In the genomic region with DNA sequence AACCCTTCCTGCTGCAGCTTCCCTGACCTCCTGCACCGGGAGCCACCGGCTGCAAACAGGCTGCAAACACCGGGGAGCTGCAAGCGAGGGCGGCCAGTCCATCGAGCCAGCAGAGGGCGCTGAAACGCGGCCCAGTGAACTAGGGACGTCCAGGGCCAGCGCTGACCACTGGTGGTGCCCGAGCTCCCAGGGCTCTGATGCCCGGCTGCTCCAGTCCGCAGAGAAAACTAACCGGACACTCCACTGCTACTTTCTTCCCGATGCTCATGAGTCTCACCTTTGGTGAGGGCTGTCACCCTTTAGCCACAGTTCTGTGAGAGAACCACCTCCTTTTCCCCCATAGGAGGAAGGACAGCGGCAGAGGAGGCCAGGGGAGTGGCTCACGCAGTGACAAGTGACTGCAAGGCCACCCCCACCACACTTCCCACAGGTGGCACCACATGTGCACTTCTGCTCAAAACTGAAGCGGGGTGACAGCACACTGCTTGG, we compare ENCODE assay signal across 1 cellular context.
TF ChIP-seq lines count a peak whose summit lies in the region.

No MANE protein-coding gene starts in this region.

TF ChIP-seq in HepG2, 621 proteins besides CTCF, POLR2A, EP300 and RAD21 (continued from another document and continues in another):
- TF ChIP-seq, protein P1, sequence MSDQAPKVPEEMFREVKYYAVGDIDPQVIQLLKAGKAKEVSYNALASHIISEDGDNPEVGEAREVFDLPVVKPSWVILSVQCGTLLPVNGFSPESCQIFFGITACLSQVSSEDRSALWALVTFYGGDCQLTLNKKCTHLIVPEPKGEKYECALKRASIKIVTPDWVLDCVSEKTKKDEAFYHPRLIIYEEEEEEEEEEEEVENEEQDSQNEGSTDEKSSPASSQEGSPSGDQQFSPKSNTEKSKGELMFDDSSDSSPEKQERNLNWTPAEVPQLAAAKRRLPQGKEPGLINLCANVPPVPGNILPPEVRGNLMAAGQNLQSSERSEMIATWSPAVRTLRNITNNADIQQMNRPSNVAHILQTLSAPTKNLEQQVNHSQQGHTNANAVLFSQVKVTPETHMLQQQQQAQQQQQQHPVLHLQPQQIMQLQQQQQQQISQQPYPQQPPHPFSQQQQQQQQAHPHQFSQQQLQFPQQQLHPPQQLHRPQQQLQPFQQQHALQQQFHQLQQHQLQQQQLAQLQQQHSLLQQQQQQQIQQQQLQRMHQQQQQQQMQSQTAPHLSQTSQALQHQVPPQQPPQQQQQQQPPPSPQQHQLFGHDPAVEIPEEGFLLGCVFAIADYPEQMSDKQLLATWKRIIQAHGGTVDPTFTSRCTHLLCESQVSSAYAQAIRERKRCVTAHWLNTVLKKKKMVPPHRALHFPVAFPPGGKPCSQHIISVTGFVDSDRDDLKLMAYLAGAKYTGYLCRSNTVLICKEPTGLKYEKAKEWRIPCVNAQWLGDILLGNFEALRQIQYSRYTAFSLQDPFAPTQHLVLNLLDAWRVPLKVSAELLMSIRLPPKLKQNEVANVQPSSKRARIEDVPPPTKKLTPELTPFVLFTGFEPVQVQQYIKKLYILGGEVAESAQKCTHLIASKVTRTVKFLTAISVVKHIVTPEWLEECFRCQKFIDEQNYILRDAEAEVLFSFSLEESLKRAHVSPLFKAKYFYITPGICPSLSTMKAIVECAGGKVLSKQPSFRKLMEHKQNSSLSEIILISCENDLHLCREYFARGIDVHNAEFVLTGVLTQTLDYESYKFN (CRISPR knock-in tag; conservative IDR thresholded peaks at IDR 0.05): no peak
- TF ChIP-seq ZNF577 (CRISPR knock-in tag; IDR thresholded peaks at IDR 0.05; ENCODE audit: borderline replicate concordance, low read depth): no peak
- TF ChIP-seq ZBTB3 (CRISPR knock-in tag; IDR thresholded peaks at IDR 0.05; ENCODE audit: borderline replicate concordance, low read depth): no peak
- TF ChIP-seq, protein P2, sequence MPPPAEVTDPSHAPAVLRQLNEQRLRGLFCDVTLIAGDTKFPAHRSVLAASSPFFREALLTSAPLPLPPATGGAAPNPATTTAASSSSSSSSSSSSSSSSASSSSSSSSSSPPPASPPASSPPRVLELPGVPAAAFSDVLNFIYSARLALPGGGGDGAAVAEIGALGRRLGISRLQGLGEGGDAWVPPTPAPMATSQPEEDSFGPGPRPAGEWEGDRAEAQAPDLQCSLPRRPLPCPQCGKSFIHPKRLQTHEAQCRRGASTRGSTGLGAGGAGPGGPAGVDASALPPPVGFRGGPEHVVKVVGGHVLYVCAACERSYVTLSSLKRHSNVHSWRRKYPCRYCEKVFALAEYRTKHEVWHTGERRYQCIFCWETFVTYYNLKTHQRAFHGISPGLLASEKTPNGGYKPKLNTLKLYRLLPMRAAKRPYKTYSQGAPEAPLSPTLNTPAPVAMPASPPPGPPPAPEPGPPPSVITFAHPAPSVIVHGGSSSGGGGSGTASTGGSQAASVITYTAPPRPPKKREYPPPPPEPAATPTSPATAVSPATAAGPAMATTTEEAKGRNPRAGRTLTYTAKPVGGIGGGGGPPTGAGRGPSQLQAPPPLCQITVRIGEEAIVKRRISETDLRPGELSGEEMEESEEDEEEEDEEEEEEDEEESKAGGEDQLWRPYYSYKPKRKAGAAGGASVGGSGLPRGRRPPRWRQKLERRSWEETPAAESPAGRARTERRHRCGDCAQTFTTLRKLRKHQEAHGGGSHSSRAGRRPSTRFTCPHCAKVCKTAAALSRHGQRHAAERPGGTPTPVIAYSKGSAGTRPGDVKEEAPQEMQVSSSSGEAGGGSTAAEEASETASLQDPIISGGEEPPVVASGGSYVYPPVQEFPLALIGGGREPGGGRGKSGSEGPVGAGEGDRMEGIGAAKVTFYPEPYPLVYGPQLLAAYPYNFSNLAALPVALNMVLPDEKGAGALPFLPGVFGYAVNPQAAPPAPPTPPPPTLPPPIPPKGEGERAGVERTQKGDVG (CRISPR knock-in tag; IDR thresholded peaks at IDR 0.05; ENCODE audit: borderline replicate concordance): 0 out of 2 replicates have a peak, but pooled peaks have one; percentile 38
- TF ChIP-seq THAP11 (CRISPR knock-in tag; IDR thresholded peaks at IDR 0.05): peak; percentile 42; the same call in 1 of the 2 replicates
- no peak for TF ChIP-seq TEAD3 (CRISPR knock-in tag; optimal IDR thresholded peaks at IDR 0.05; ENCODE audit: borderline replicate concordance)
- TF ChIP-seq ZNF264 (CRISPR knock-in tag; IDR thresholded peaks at IDR 0.05): no peak
- TF ChIP-seq, protein P3, sequence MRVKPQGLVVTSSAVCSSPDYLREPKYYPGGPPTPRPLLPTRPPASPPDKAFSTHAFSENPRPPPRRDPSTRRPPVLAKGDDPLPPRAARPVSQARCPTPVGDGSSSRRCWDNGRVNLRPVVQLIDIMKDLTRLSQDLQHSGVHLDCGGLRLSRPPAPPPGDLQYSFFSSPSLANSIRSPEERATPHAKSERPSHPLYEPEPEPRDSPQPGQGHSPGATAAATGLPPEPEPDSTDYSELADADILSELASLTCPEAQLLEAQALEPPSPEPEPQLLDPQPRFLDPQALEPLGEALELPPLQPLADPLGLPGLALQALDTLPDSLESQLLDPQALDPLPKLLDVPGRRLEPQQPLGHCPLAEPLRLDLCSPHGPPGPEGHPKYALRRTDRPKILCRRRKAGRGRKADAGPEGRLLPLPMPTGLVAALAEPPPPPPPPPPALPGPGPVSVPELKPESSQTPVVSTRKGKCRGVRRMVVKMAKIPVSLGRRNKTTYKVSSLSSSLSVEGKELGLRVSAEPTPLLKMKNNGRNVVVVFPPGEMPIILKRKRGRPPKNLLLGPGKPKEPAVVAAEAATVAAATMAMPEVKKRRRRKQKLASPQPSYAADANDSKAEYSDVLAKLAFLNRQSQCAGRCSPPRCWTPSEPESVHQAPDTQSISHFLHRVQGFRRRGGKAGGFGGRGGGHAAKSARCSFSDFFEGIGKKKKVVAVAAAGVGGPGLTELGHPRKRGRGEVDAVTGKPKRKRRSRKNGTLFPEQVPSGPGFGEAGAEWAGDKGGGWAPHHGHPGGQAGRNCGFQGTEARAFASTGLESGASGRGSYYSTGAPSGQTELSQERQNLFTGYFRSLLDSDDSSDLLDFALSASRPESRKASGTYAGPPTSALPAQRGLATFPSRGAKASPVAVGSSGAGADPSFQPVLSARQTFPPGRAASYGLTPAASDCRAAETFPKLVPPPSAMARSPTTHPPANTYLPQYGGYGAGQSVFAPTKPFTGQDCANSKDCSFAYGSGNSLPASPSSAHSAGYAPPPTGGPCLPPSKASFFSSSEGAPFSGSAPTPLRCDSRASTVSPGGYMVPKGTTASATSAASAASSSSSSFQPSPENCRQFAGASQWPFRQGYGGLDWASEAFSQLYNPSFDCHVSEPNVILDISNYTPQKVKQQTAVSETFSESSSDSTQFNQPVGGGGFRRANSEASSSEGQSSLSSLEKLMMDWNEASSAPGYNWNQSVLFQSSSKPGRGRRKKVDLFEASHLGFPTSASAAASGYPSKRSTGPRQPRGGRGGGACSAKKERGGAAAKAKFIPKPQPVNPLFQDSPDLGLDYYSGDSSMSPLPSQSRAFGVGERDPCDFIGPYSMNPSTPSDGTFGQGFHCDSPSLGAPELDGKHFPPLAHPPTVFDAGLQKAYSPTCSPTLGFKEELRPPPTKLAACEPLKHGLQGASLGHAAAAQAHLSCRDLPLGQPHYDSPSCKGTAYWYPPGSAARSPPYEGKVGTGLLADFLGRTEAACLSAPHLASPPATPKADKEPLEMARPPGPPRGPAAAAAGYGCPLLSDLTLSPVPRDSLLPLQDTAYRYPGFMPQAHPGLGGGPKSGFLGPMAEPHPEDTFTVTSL (CRISPR knock-in tag; IDR thresholded peaks at IDR 0.05; ENCODE audit: borderline replicate concordance): no peak
- TF ChIP-seq ZNF121 (CRISPR knock-in tag; IDR thresholded peaks at IDR 0.05): no peak; the same call in 1 of the 2 replicates
- TF ChIP-seq LCORL (IDR thresholded peaks at IDR 0.05): no peak
- TF ChIP-seq LCORL (CRISPR knock-in tag; IDR thresholded peaks at IDR 0.05): 0 out of 2 replicates have a peak, but pooled peaks have one; percentile 18
- TF ChIP-seq, protein P4, sequence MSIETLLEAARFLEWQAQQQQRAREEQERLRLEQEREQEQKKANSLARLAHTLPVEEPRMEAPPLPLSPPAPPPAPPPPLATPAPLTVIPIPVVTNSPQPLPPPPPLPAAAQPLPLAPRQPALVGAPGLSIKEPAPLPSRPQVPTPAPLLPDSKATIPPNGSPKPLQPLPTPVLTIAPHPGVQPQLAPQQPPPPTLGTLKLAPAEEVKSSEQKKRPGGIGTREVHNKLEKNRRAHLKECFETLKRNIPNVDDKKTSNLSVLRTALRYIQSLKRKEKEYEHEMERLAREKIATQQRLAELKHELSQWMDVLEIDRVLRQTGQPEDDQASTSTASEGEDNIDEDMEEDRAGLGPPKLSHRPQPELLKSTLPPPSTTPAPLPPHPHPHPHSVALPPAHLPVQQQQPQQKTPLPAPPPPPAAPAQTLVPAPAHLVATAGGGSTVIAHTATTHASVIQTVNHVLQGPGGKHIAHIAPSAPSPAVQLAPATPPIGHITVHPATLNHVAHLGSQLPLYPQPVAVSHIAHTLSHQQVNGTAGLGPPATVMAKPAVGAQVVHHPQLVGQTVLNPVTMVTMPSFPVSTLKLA (IDR thresholded peaks at IDR 0.05): no peak
- TF ChIP-seq, protein P5, sequence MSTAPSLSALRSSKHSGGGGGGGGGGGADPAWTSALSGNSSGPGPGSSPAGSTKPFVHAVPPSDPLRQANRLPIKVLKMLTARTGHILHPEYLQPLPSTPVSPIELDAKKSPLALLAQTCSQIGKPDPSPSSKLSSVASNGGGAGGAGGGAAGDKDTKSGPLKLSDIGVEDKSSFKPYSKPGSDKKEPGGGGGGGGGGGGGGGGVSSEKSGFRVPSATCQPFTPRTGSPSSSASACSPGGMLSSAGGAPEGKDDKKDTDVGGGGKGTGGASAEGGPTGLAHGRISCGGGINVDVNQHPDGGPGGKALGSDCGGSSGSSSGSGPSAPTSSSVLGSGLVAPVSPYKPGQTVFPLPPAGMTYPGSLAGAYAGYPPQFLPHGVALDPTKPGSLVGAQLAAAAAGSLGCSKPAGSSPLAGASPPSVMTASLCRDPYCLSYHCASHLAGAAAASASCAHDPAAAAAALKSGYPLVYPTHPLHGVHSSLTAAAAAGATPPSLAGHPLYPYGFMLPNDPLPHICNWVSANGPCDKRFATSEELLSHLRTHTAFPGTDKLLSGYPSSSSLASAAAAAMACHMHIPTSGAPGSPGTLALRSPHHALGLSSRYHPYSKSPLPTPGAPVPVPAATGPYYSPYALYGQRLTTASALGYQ (CRISPR knock-in tag; IDR thresholded peaks at IDR 0.05): no peak
- TF ChIP-seq, protein P6, sequence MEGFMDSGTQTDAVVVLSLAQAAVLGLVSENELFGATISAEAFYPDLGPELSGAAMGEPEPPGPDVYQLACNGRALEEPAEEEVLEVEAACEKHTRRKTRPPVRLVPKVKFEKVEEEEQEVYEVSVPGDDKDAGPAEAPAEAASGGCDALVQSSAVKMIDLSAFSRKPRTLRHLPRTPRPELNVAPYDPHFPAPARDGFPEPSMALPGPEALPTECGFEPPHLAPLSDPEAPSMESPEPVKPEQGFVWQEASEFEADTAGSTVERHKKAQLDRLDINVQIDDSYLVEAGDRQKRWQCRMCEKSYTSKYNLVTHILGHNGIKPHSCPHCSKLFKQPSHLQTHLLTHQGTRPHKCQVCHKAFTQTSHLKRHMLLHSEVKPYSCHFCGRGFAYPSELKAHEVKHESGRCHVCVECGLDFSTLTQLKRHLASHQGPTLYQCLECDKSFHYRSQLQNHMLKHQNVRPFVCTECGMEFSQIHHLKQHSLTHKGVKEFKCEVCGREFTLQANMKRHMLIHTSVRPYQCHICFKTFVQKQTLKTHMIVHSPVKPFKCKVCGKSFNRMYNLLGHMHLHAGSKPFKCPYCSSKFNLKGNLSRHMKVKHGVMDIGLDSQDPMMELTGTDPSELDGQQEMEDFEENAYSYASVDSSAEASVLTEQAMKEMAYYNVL (CRISPR knock-in tag; IDR thresholded peaks at IDR 0.05; ENCODE audit: borderline replicate concordance): peak; percentile 47; the same call in 1 of the 2 replicates
- no peak for TF ChIP-seq MEIS1 (CRISPR knock-in tag; IDR thresholded peaks at IDR 0.05; ENCODE audit: borderline replicate concordance)
- TF ChIP-seq, protein P7, sequence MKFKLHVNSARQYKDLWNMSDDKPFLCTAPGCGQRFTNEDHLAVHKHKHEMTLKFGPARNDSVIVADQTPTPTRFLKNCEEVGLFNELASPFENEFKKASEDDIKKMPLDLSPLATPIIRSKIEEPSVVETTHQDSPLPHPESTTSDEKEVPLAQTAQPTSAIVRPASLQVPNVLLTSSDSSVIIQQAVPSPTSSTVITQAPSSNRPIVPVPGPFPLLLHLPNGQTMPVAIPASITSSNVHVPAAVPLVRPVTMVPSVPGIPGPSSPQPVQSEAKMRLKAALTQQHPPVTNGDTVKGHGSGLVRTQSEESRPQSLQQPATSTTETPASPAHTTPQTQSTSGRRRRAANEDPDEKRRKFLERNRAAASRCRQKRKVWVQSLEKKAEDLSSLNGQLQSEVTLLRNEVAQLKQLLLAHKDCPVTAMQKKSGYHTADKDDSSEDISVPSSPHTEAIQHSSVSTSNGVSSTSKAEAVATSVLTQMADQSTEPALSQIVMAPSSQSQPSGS (CRISPR knock-in tag; IDR thresholded peaks at IDR 0.05): 0 out of 2 replicates have a peak, but pooled peaks have one; percentile 40
- peak; percentile 62; the same call in 1 of the 2 replicates for TF ChIP-seq ZIK1 (CRISPR knock-in tag; IDR thresholded peaks at IDR 0.05; ENCODE audit: borderline replicate concordance, low read depth)
- TF ChIP-seq SP5 (CRISPR knock-in tag; IDR thresholded peaks at IDR 0.05; ENCODE audit: borderline replicate concordance, low read depth): no peak
- TF ChIP-seq, protein P8, sequence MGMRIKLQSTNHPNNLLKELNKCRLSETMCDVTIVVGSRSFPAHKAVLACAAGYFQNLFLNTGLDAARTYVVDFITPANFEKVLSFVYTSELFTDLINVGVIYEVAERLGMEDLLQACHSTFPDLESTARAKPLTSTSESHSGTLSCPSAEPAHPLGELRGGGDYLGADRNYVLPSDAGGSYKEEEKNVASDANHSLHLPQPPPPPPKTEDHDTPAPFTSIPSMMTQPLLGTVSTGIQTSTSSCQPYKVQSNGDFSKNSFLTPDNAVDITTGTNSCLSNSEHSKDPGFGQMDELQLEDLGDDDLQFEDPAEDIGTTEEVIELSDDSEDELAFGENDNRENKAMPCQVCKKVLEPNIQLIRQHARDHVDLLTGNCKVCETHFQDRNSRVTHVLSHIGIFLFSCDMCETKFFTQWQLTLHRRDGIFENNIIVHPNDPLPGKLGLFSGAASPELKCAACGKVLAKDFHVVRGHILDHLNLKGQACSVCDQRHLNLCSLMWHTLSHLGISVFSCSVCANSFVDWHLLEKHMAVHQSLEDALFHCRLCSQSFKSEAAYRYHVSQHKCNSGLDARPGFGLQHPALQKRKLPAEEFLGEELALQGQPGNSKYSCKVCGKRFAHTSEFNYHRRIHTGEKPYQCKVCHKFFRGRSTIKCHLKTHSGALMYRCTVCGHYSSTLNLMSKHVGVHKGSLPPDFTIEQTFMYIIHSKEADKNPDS (CRISPR knock-in tag; IDR thresholded peaks at IDR 0.05): no peak
- no peak for TF ChIP-seq HMG20A (CRISPR knock-in tag; IDR thresholded peaks at IDR 0.05; ENCODE audit: borderline replicate concordance)
- 0 out of 2 replicates have a peak, but pooled peaks have one; percentile 27 for TF ChIP-seq ZNF629 (CRISPR knock-in tag; conservative IDR thresholded peaks at IDR 0.05)
- TF ChIP-seq ZFP36L1 (CRISPR knock-in tag; IDR thresholded peaks at IDR 0.05): no peak
- TF ChIP-seq ZNF263 (CRISPR knock-in tag; IDR thresholded peaks at IDR 0.05): 0 out of 2 replicates have a peak, but pooled peaks have one; percentile 40
